In the genomic region with DNA sequence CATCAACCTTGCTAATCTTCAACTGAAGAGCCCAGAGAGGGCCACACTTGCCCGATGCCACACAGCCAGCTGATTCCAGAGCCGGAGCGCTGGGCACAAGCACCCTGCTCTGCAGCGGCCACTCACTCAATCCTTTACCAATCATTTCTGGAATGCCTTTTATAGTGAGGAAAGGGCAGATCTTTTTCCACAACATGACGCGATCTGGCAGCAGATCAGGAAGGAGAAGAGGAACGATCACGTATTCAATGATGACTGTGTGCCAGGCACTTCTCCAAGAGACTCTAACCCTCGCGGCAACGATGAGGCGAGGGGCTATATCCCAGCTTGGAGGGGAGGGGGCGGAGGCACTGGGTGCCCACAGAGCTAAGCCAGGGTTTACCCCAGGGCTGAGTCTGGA, we compare ENCODE assay signal across 16 cellular contexts.
"Had no signal": no experiment of that assay in that cellular context is flagged by ENCODE, and none has a peak within 500 bp of the region (broad histone marks: within the 10 kb centered on the region; RNA-seq: fewer than 3 reads in every experiment).

No MANE protein-coding gene starts in this region.

- H3K4me1 ChIP-seq: ascending aorta, pancreas had no signal

- H3K36me3 ChIP-seq: ascending aorta, heart left ventricle, pancreas, thoracic aorta had no signal

- ATAC-seq: activated naive CD8-positive, alpha-beta T cell treated with anti-CD3 and anti-CD28 coated beads, Interleukin-2, amount 50 U/mL, for 24 hours; left colon; pancreas; stimulated activated naive CD8-positive, alpha-beta T cell treated with anti-CD3 and anti-CD28 coated beads, Interleukin-15, amount 100 ng/mL, for 72 hours had no signal

- DNase-seq: activated CD4-positive, alpha-beta memory T cell treated with anti-CD3 and anti-CD28 coated beads, Interleukin-2, amount 10 ng/mL, durations not matched to agents 7 days and 5 days; activated CD4-positive, alpha-beta T cell treated with anti-CD3 and anti-CD28 coated beads for 1 hour; activated naive CD8-positive, alpha-beta T cell treated with anti-CD3 and anti-CD28 coated beads, Interleukin-2, amount 50 U/mL, for 24 hours; activated T-cell treated with anti-CD3 and anti-CD28 coated beads, Interleukin-2, amount 50 U/mL, for 48 hours; endodermal cell; foreskin melanocyte; heart left ventricle; left colon; naive B cell; pancreas; stimulated activated CD4-positive, alpha-beta T cell treated with anti-CD3 and anti-CD28 coated beads, Interleukin-4, amount 100 ng/mL, for 24 hours; stimulated activated naive CD8-positive, alpha-beta T cell treated with anti-CD3 and anti-CD28 coated beads, Interleukin-15, amount 100 ng/mL, for 72 hours; T-helper 9 cell had no signal

- H3K27me3 ChIP-seq: ascending aorta, heart left ventricle, pancreas had no signal

- H3K27ac ChIP-seq: ascending aorta, heart left ventricle, pancreas, thoracic aorta had no signal

- H3K4me3 ChIP-seq: ascending aorta, heart left ventricle, lung, pancreas, thoracic aorta had no signal

- H3K9me3 ChIP-seq: ascending aorta, heart left ventricle, pancreas, thoracic aorta had no signal
